ENCODE assay signal across 1 cellular context in the genomic region with DNA sequence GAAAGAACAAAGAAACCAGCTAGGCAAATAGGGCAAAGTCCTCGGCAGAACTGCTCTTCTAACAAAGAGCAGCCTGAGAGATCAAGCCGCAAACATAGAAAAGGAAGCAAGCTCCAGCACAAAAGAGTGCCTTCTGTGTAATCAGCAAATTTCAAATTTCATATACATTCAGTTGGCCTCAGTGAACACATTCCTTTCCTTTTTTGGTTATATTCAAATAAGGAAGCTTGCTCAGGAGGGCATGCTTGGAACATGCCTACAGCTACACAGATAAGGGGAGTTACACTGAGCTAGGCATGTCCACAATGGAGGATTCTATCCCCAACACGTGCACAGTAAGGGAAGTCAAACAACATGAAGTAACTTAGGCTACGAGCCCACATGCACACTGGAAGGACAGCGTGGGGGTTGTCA.
TF ChIP-seq lines count a peak whose summit lies in the region.

No MANE protein-coding gene starts in this region.

TF ChIP-seq in GM23338, 12 proteins besides CTCF, POLR2A, EP300 and RAD21 (continued from another document):
- TF ChIP-seq NANOG (IDR thresholded peaks at IDR 0.05; ENCODE audit: borderline replicate concordance): no peak
